ENCODE assay signal across 9 cellular contexts in the genomic region with DNA sequence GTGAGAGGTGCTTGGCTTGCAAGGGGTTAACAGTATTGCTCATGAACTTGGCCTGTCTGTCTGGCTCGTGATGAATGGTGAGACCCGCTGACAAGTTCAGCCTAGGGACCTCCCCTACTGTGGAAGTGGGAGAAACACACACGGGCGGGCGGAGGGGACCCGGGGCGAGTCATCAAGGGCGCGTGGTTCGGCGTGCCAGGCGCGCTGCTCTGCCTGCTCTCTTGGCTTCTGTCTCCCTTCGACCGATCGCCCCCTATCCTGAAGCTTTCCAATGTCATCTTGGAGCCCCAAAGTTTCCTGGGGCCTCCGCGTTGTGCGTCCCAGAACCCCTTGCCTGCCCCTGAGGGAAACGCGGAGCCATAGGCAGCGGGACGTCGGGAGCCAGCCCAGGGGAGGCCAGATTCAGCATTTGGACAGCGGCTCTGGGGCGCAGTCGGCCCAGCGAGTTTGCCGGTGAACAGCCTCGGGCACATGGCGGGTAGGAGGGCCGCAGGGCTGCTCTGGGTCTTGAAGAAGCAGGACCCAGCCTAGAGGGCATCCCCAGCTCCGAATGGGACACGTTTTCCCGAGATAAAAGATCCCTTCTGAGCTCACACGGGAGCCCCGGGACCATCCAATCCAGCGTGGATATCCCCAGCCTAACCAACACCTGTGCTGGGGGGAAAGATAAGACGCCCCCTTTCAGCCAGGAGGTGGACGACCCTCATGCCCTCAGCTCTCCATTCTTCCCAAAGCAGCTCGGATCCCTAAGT. TPM values are rescaled to one million over a fixed set of nuclear protein-coding genes. Genes with fewer than 3 reads are reported as not detected.
DNase-seq lines count a peak whose midpoint lies in the region; ATAC-seq, FAIRE-seq and TF ChIP-seq lines count a peak whose summit lies in the region.
"Had no signal": no experiment of that assay in that cellular context is flagged by ENCODE, and none has a peak within 500 bp of the region (broad histone marks: within the 10 kb centered on the region; RNA-seq: fewer than 3 reads in every experiment).

No MANE protein-coding gene starts in this region.

- H3K79me2 ChIP-seq in H9 (ENCODE audit: insufficient read depth, low read length), result no peaks in the 10 kb centered on the region

- H3K36me3 ChIP-seq in SJCRH30 (no peaks in the 10 kb centered on the region), sigmoid colon (no peaks in the 10 kb centered on the region)
- H3K36me3 ChIP-seq: gastrocnemius medialis had no signal

- no peaks in the 10 kb centered on the region for H3K79me1 ChIP-seq in H9 (ENCODE audit: insufficient read depth, low read depth, low read length, poor library complexity, severe bottlenecking)

- H3T11ph ChIP-seq in H9 (ENCODE audit: low read length), result no peak overlapping the region

- H3K4me3 ChIP-seq in A549 (peak overlapping the region; percentile 39), SJCRH30 (no peak overlapping the region), sigmoid colon (no peak overlapping the region)
- H3K4me3 ChIP-seq: gastrocnemius medialis had no signal

- H2BK120ac ChIP-seq in H9 (ENCODE audit: low read depth, low read length, poor library complexity, severe bottlenecking), result no peak overlapping the region

- H2BK12ac ChIP-seq in H9 (ENCODE audit: insufficient read length, low read depth, low read length), result no peak overlapping the region

- TF ChIP-seq CTCF in A549 (IDR thresholded peaks at IDR 0.05), result no peak
- TF ChIP-seq CTCF in H9 (conservative IDR thresholded peaks at IDR 0.05), result no peak
- TF ChIP-seq CTCF in sigmoid colon (IDR thresholded peaks at IDR 0.05), result no peak

- no peaks in the 10 kb centered on the region for H3K23me2 ChIP-seq in H9 (ENCODE audit: insufficient read length, low read depth, low read length, poor library complexity, severe bottlenecking)

- H4K8ac ChIP-seq in H9 (replicated peaks; ENCODE audit: insufficient read length, low read depth, low read length), result no peak overlapping the region

- no peak overlapping the region for H3K18ac ChIP-seq in H9 (ENCODE audit: insufficient read length, low read depth, low read length)

- H2BK15ac ChIP-seq in H9 (ENCODE audit: low read depth, low read length), result no peak overlapping the region

- H2BK5ac ChIP-seq in H9 (ENCODE audit: insufficient read length, low read length), result no peak overlapping the region

- TF ChIP-seq POLR2A in A549 (IDR thresholded peaks at IDR 0.05; ENCODE audit: low read length) (no peak), sigmoid colon (IDR thresholded peaks at IDR 0.05) (no peak)

- 14% methylated on average over 41 of the region's 41 CpGs for WGBS in A549 (ENCODE audit: missing lambda C conversion rate)
- WGBS in H9 (ENCODE audit: extremely low coverage, insufficient read length, low lambda C conversion rate), result no CpG with 5 or more reads among the region's 41 CpGs
- WGBS in sigmoid colon, 2 donors, result 13 to 15% methylated on average over 41 of the region's 41 CpGs

- H3K27ac ChIP-seq in A549 (no peak overlapping the region), H9 (ENCODE audit: insufficient read length, low read depth, low read length) (no peak overlapping the region), SJCRH30 (no peak overlapping the region), sigmoid colon (no peak overlapping the region)
- H3K27ac ChIP-seq: gastrocnemius medialis had no signal

- no peak overlapping the region for H3K23ac ChIP-seq in H9 (ENCODE audit: insufficient read length, low read depth, low read length)

- peak overlapping the region in 1 of 2 experiments; percentile 35; a peak in 1 of 5 replicates for H3K4me3 Mint-ChIP-seq in H9

- H2AFZ ChIP-seq in H9 (ENCODE audit: low read length), result no peak overlapping the region

- peaks cover 100% of the 10 kb centered on the region for H3K27me3 Mint-ChIP-seq in H9 (ENCODE audit: low read depth)

- H2BK20ac ChIP-seq in H9 (ENCODE audit: low read depth, low read length, poor library complexity, severe bottlenecking), result no peak overlapping the region

- no peaks in the 10 kb centered on the region for H3K36me3 Mint-ChIP-seq in H9 (ENCODE audit: insufficient read depth in 1 of 3, low read depth in 3 of 3)

- peak; percentile 66 to 96 for DNase-seq in A549 (ENCODE audit: low read depth in 1 of 2, low spot score in 1 of 2)
- DNase-seq in H9, result peak; percentile 89
- DNase-seq in SJCRH30, result peak; percentile 40 to 54
- peak; percentile 9 to 48 (median 24) for DNase-seq in activated naive CD4-positive, alpha-beta T cell (lab: John Stamatoyannopoulos, UW)
- peak; percentile 53 for DNase-seq in glomerular visceral epithelial cell (ENCODE audit: extremely low spot score)
- peak; percentile 73 for DNase-seq in sigmoid colon

- intact Hi-C loops in sigmoid colon (cut with DNase I), result no loop called here

- CTCF ChIA-PET in A549 (lab: Yijun Ruan, JAX), result interaction anchor here (1.2 to 19.6 kb wide), 11 partner anchors 11 to 133 kb away, joined by 3 to 593 read pairs (median 242); a partner anchor contains a TSS

- H3K4ac ChIP-seq in H9 (ENCODE audit: low read depth, low read length), result no peak overlapping the region

- no peak overlapping the region; a peak in 1 of 7 replicates for H3K27ac Mint-ChIP-seq in H9

- H3K4me1 ChIP-seq in A549 (peaks cover 25% of the 10 kb centered on the region), H9 (ENCODE audit: insufficient read depth, low read length) (no peaks in the 10 kb centered on the region), SJCRH30 (no peaks in the 10 kb centered on the region), sigmoid colon (peaks cover 0 to 32% (median 17%) of the 10 kb centered on the region in 4 donors)

- no peaks in the 10 kb centered on the region for H3K9me3 ChIP-seq in A549
- no peaks in the 10 kb centered on the region for H3K9me3 ChIP-seq in H9 (ENCODE audit: control insufficient read depth, low read depth, low read length)
- H3K9me3 ChIP-seq in SJCRH30 (replicated peaks), result no peaks in the 10 kb centered on the region
- no peaks in the 10 kb centered on the region for H3K9me3 ChIP-seq in sigmoid colon
- H3K9me3 ChIP-seq: gastrocnemius medialis had no signal

- no peak overlapping the region for H2AK5ac ChIP-seq in H9 (ENCODE audit: insufficient read length, low read length)

- no peak overlapping the region for H3K9ac ChIP-seq in H9 (ENCODE audit: extremely low read depth, insufficient read length, low read length)

- peaks cover 20 to 23% of the 10 kb centered on the region in 2 experiments for H3K4me1 Mint-ChIP-seq in H9

- H3K27me3 ChIP-seq in H9 (ENCODE audit: insufficient read depth, low read length), result peaks cover 95% of the 10 kb centered on the region
- H3K27me3 ChIP-seq in SJCRH30, result peaks cover 14% of the 10 kb centered on the region
- peaks cover 66 to 100% (median 98%) of the 10 kb centered on the region in 3 donors for H3K27me3 ChIP-seq in sigmoid colon

- H3K14ac ChIP-seq in H9 (ENCODE audit: insufficient read depth, low read length), result no peak overlapping the region

- no peak for FAIRE-seq in A549 (lab: Jason Lieb, UNC)

- no peaks in the 10 kb centered on the region for H4K20me1 ChIP-seq in H9 (ENCODE audit: control insufficient read depth, insufficient read depth, insufficient read length)

- H3K9me3 Mint-ChIP-seq in H9, result peaks cover 7% of the 10 kb centered on the region in 2 experiments; a peak in 2 of 5 replicates

- no peak overlapping the region for H3K56ac ChIP-seq in H9 (ENCODE audit: insufficient read length, low read depth, low read length)

- H4K5ac ChIP-seq in H9 (ENCODE audit: insufficient read length, low read depth, low read length), result no peak overlapping the region

- no peak for TF ChIP-seq EP300 in A549 (IDR thresholded peaks at IDR 0.05)
- TF ChIP-seq EP300 in sigmoid colon (IDR thresholded peaks at IDR 0.05), result no peak

- ATAC-seq in A549, result peak; percentile 55 to 72
- ATAC-seq in HG02973 (IDR thresholded peaks at IDR 0.05; ENCODE audit: unreplicated experiment), result no peak
- ATAC-seq in GM18511 (IDR thresholded peaks at IDR 0.05; ENCODE audit: unreplicated experiment), result no peak

- POLR2A ChIA-PET in A549 (lab: Yijun Ruan, JAX), result no interaction called here

- no peak overlapping the region for H4K91ac ChIP-seq in H9 (ENCODE audit: insufficient read length, low read depth, low read length)

- TF ChIP-seq RAD21 in A549 (conservative IDR thresholded peaks at IDR 0.05 in 1 of 2, IDR thresholded peaks at IDR 0.05 in 1 of 2), result no peak

- peak overlapping the region; percentile 93 for H3K4me2 ChIP-seq in A549
- no peak overlapping the region for H3K4me2 ChIP-seq in H9 (ENCODE audit: insufficient read depth, insufficient read length, low read length)

TF ChIP-seq in A549, 52 proteins besides CTCF, POLR2A, EP300 and RAD21 (continues in another document):
- TF ChIP-seq SREBF2 (IDR thresholded peaks at IDR 0.05) (no peak), CBX8 (IDR thresholded peaks at IDR 0.05) (no peak), MAFK (IDR thresholded peaks at IDR 0.05; ENCODE audit: partially characterized antibody) (no peak), HEYL (CRISPR knock-in tag; IDR thresholded peaks at IDR 0.05) (no peak), EHMT2 (IDR thresholded peaks at IDR 0.05; ENCODE audit: low read depth) (peak; percentile 93)
- TF ChIP-seq, protein P1, sequence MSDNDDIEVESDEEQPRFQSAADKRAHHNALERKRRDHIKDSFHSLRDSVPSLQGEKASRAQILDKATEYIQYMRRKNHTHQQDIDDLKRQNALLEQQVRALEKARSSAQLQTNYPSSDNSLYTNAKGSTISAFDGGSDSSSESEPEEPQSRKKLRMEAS (IDR thresholded peaks at IDR 0.05), result 0 out of 2 replicates have a peak, but pooled peaks have one; percentile 25
- TF ChIP-seq, protein P2, sequence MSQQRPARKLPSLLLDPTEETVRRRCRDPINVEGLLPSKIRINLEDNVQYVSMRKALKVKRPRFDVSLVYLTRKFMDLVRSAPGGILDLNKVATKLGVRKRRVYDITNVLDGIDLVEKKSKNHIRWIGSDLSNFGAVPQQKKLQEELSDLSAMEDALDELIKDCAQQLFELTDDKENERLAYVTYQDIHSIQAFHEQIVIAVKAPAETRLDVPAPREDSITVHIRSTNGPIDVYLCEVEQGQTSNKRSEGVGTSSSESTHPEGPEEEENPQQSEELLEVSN (IDR thresholded peaks at IDR 0.05; ENCODE audit: borderline replicate concordance, low read depth), result no peak

RNA-seq across cellular contexts. Expression of a gene that starts 27.0 kb away (rescaled TPM):
- polyA plus RNA-seq in A549 (2011; rRNA removed), result 24.1 and 34.0 TPM in 2 replicates
- polyA plus RNA-seq in A549 (2012; cell fraction: cytosol; rRNA removed), result 34.4 and 38.1 TPM in 2 replicates
- polyA plus RNA-seq in A549 (2012; cell fraction: nucleus; rRNA removed), result 159 and 165 TPM in 2 replicates
- 47.8 to 50.2 TPM (median 50.0 TPM) in 3 replicates for polyA plus RNA-seq in A549 (2017; fragmentation: RNase III; extraction: RNeasy Plus Mini Kit Qiagen cat#74134 plus additional on column Dnase treatment)
- 46.5 and 54.1 TPM in 2 replicates for polyA minus RNA-seq in A549 (2011; rRNA and poly(A)+ RNA removed)
- 57.7 and 60.3 TPM in 2 replicates for total RNA-seq in H9 (2021)
- 47.0 and 50.5 TPM in 2 replicates for total RNA-seq in SJCRH30 (2014; rRNA removed; shearing (Covaris generic))
- 10 to 100 TPM; 37.7 to 43.4 (median 39.8) TPM for total RNA-seq in sigmoid colon
- 10 to 100 TPM; 25.2 to 43.2 (median 28.0) TPM for polyA plus RNA-seq in sigmoid colon

Comparison
In these comparisons a context has a peak if more than half of its experiments do, and no peak if none do; other contexts are left out.
1. ATAC-seq: peak in A549 (2 of 2); none in HG02973 (single experiment) and GM18511 (single experiment).
2. DNase-seq: peak in every context shown above with its lines; median percentile 89 in H9; 81 in A549; 73 in sigmoid colon; 53 in glomerular visceral epithelial cell; 47 in SJCRH30; 24 in activated naive CD4-positive, alpha-beta T cell.